Comparison of ENCODE assay signal across 20 cellular contexts in genomic region chr4:183812567-183812966, GRCh38.
A peak's percentile ranks its signal among the peaks of the same experiment; 100 is the strongest.
DNase-seq lines count a peak whose midpoint lies in the region; ATAC-seq and TF ChIP-seq lines count a peak whose summit lies in the region.
"Had no signal": no experiment of that assay in that cellular context is flagged by ENCODE, and none has a peak within 500 bp of the region (broad histone marks: within the 10 kb centered on the region; RNA-seq: fewer than 3 reads in every experiment).

No MANE protein-coding gene starts in this region.

- peak; percentile 80 for ATAC-seq in sciatic nerve
- no peak for ATAC-seq in Right ventricle myocardium inferior
- no peak for ATAC-seq in HG02763 (IDR thresholded peaks at IDR 0.05; ENCODE audit: unreplicated experiment)

- H3K27me3 Mint-ChIP-seq in mesothelial cell of epicardium (ENCODE audit: low read depth) = no peaks in the 10 kb centered on the region

- in situ Hi-C loops in SK-MEL-5 (cut with HindIII; ENCODE audit: low pct_unique_long_range_greater_than_20kb, low sequenced_read_pairs) = no loop called here

- intact Hi-C loops in sciatic nerve (cut with DNase I) = no loop called here
- intact Hi-C loops in Right ventricle myocardium inferior (cut with DNase I) = no loop called here

- peak overlapping the region; percentile 53 for H3K27ac Mint-ChIP-seq in mesothelial cell of epicardium
- H3K27ac Mint-ChIP-seq: CD14-positive monocyte; CD4-positive, alpha-beta memory T cell; CD4-positive, CD25-positive, alpha-beta regulatory T cell; CD8-positive, alpha-beta memory T cell had no signal

- no peak overlapping the region for H3K4me3 Mint-ChIP-seq in mesothelial cell of epicardium
- H3K4me3 Mint-ChIP-seq: CD14-positive monocyte; CD4-positive, alpha-beta memory T cell; CD4-positive, CD25-positive, alpha-beta regulatory T cell; CD8-positive, alpha-beta memory T cell had no signal

- DNase-seq in SK-MEL-5 (ENCODE audit: low read depth, low spot score) (peak; percentile 26), epidermal melanocyte (ENCODE audit: insufficient read length, low spot score) (peak; percentile 68), mesothelial cell of epicardium (ENCODE audit: low spot score in 2 of 2, unreplicated experiment in 2 of 2) (no peak), sciatic nerve (ENCODE audit: low spot score) (no peak), Right ventricle myocardium inferior (ENCODE audit: missing footprints) (no peak), retina (no peak), NCI-H2196 treated with DMSO at 0.1 percent for 48 hours (lab: John Stamatoyannopoulos, UW; ENCODE audit: unreplicated experiment) (no peak)
- DNase-seq: 8988T; ACHN; BE2C; C1 segment of cervical spinal cord; Caco-2; Calu3; CD4-positive, alpha-beta memory T cell; CD4-positive, CD25-positive, alpha-beta regulatory T cell; CD8-positive, alpha-beta memory T cell; DMS79 treated with DMSO at 0.1 percent for 48 hours; GF-D8 had no signal

- H3K4me1 Mint-ChIP-seq in mesothelial cell of epicardium = peaks cover 3% of the 10 kb centered on the region
- H3K4me1 Mint-ChIP-seq: CD4-positive, alpha-beta memory T cell; CD4-positive, CD25-positive, alpha-beta regulatory T cell; CD8-positive, alpha-beta memory T cell had no signal

- H3K9me3 Mint-ChIP-seq in mesothelial cell of epicardium = peaks cover 10% of the 10 kb centered on the region

- TF ChIP-seq CTCF in mesothelial cell of epicardium (IDR thresholded peaks at IDR 0.05; ENCODE audit: unreplicated experiment) = no peak

- H3K36me3 Mint-ChIP-seq in mesothelial cell of epicardium = peaks cover 15% of the 10 kb centered on the region
- H3K36me3 Mint-ChIP-seq: CD14-positive monocyte; CD4-positive, alpha-beta memory T cell; CD4-positive, CD25-positive, alpha-beta regulatory T cell had no signal

Comparison
In these comparisons a context has a peak if more than half of its experiments do, and no peak if none do; other contexts are left out.
1. DNase-seq: peak in SK-MEL-5 (single experiment) and epidermal melanocyte (single experiment); none in mesothelial cell of epicardium (0 of 2), sciatic nerve (single experiment), Right ventricle myocardium inferior (single experiment), retina (single experiment) and NCI-H2196 treated with DMSO at 0.1 percent for 48 hours (single experiment).